In genomic region chr2:134327367-134327766, GRCh38 we compare ENCODE assay signal across 23 cellular contexts.
DNase-seq lines count a peak whose midpoint lies in the region; ATAC-seq, FAIRE-seq and TF ChIP-seq lines count a peak whose summit lies in the region.
"Had no signal": no experiment of that assay in that cellular context is flagged by ENCODE, and none has a peak within 500 bp of the region (broad histone marks: within the 10 kb centered on the region; RNA-seq: fewer than 3 reads in every experiment).

No MANE protein-coding gene starts in this region.

- H3K4me1 Mint-ChIP-seq in MCF 10A (ENCODE audit: insufficient read depth, unreplicated experiment): no peaks in the 10 kb centered on the region

- no peak for TF ChIP-seq EP300 in K562 (IDR thresholded peaks at IDR 0.05; ENCODE audit: low read length)

- H3K27ac Mint-ChIP-seq in MCF 10A (ENCODE audit: low read depth, unreplicated experiment): no peak overlapping the region
- H3K27ac Mint-ChIP-seq: activated CD4-positive, alpha-beta T cell treated with anti-CD3 and anti-CD28 coated beads, Interleukin-2, amount 10 ng/mL, durations not matched to agents 24 days and 14 days; CD14-positive monocyte had no signal

- peaks cover 18% of the 10 kb centered on the region for H3K9me3 Mint-ChIP-seq in MCF 10A (ENCODE audit: unreplicated experiment)
- H3K9me3 Mint-ChIP-seq: central memory CD8-positive, alpha-beta T cell had no signal

- H3K36me3 Mint-ChIP-seq in MCF 10A (ENCODE audit: insufficient read depth, unreplicated experiment): peaks cover 2% of the 10 kb centered on the region

- intact Hi-C loops in MCF 10A (cut with micrococcal nuclease) (no loop called here), breast epithelium (cut with DNase I; ENCODE audit: low total_unique reads) (no loop called here), K562 (cut with micrococcal nuclease) (no loop called here), left colon (cut with DNase I, micrococcal nuclease) (no loop called here)

- no peaks in the 10 kb centered on the region for H3K9me1 ChIP-seq in K562 (ENCODE audit: control insufficient read depth, insufficient read depth, low read length)

- no peak for TF ChIP-seq CTCF in MCF 10A (IDR thresholded peaks at IDR 0.05; ENCODE audit: unreplicated experiment)
- no peak for TF ChIP-seq CTCF in breast epithelium (IDR thresholded peaks at IDR 0.05)
- no peak for TF ChIP-seq CTCF in K562 (IDR thresholded peaks at IDR 0.05 in 2 of 3, conservative IDR thresholded peaks at IDR 0.05 in 1 of 3; ENCODE audit: insufficient read depth in 2 of 3, low read depth in 1 of 3, low read length in 3 of 3)
- no peak for TF ChIP-seq CTCF in hepatocyte (IDR thresholded peaks at IDR 0.05; ENCODE audit: poor library complexity)

- H3K27me3 ChIP-seq in breast epithelium: no peaks in the 10 kb centered on the region
- H3K27me3 ChIP-seq in K562 (ENCODE audit: control insufficient read depth in 2 of 2, insufficient read depth in 2 of 2, low read length in 2 of 2): no peaks in the 10 kb centered on the region
- H3K27me3 ChIP-seq in hepatocyte: no peaks in the 10 kb centered on the region
- H3K27me3 ChIP-seq: gastrocnemius medialis had no signal

- no peak for TF ChIP-seq RAD21 in K562 (CRISPR knock-in tag; conservative IDR thresholded peaks at IDR 0.05 in 1 of 2, IDR thresholded peaks at IDR 0.05 in 1 of 2)

- TF ChIP-seq POLR2A in breast epithelium (IDR thresholded peaks at IDR 0.05) (no peak), K562 (conservative IDR thresholded peaks at IDR 0.05) (no peak)

- peak; percentile 56 for DNase-seq in MCF 10A (ENCODE audit: unreplicated experiment)
- no peak for DNase-seq in breast epithelium (ENCODE audit: low spot score in 2 of 2)
- no peak for DNase-seq in K562 (ENCODE audit: extremely low read depth in 1 of 4, low spot score in 3 of 4)
- DNase-seq in fibroblast of the conjunctiva (ENCODE audit: low read depth): peak; percentile 29
- DNase-seq in stromal cell of bone marrow (ENCODE audit: low read depth): peak; percentile 19
- no peak for DNase-seq in DMS79 treated with DMSO at 0.1 percent for 48 hours (lab: John Stamatoyannopoulos, UW)
- DNase-seq in left colon: no peak
- no peak for DNase-seq in hepatocyte (ENCODE audit: low spot score)
- DNase-seq: activated CD4-positive, alpha-beta T cell treated with anti-CD3 and anti-CD28 coated beads, Interleukin-2, amount 10 ng/mL, durations not matched to agents 24 days and 14 days; activated effector memory CD4-positive, alpha-beta T cell treated with Interleukin-2 at 50 U/mL for 16 hours; amygdala; effector memory CD4-positive, alpha-beta T cell; gastrocnemius medialis; mucosa of descending colon; NCI-H1092; NCI-H524 treated with DMSO at 0.1 percent for 48 hours; Right ventricle myocardium superior; stimulated activated CD8-positive, alpha-beta memory T cell treated with anti-CD3 and anti-CD28 coated beads, Interleukin-4, amount 100 ng/mL, for 48 hours had no signal

- in situ Hi-C loops in K562 (cut with MboI): no loop called here

- ATAC-seq in K562 (no peak), left colon (no peak)
- ATAC-seq: gastrocnemius medialis, left lobe of liver, mucosa of descending colon had no signal

- H3K4me2 ChIP-seq in K562 (ENCODE audit: insufficient read depth, low read length) (no peak overlapping the region), hepatocyte (no peak overlapping the region)

- POLR2A ChIA-PET in MCF 10A (lab: Yijun Ruan, JAX) (interaction anchor here (0.9 kb wide), 1 partner anchor 10 kb away, joined by 5 read pairs; no protein-coding TSS in a partner anchor), K562 (lab: Yijun Ruan, JAX) (no interaction called here)

- no peaks in the 10 kb centered on the region for H3K4me1 ChIP-seq in breast epithelium
- no peaks in the 10 kb centered on the region for H3K4me1 ChIP-seq in K562 (replicated peaks in 1 of 2; ENCODE audit: control insufficient read depth in 2 of 2, insufficient read depth in 2 of 2, low read length in 2 of 2)
- H3K4me1 ChIP-seq in hepatocyte (ENCODE audit: insufficient read depth): no peaks in the 10 kb centered on the region

- no peaks in the 10 kb centered on the region for H3K9me2 ChIP-seq in hepatocyte (replicated peaks; ENCODE audit: insufficient read depth)

- CTCF ChIA-PET in MCF 10A (lab: Yijun Ruan, JAX): interaction anchor here (0.9 to 1.5 kb wide), 3 partner anchors 13 to 51 kb away, joined by 3 to 4 read pairs (median 3); no protein-coding TSS in a partner anchor
- CTCF ChIA-PET in K562 (lab: Yijun Ruan, JAX; ENCODE audit: low intra/inter-chr PET ratio): no interaction called here

- H3K27me3 Mint-ChIP-seq in MCF 10A (ENCODE audit: insufficient read depth, unreplicated experiment): no peaks in the 10 kb centered on the region
- H3K27me3 Mint-ChIP-seq: activated CD4-positive, alpha-beta T cell treated with anti-CD3 and anti-CD28 coated beads, Interleukin-2, amount 10 ng/mL, durations not matched to agents 24 days and 14 days; central memory CD8-positive, alpha-beta T cell had no signal

- H3K9ac ChIP-seq in K562 (ENCODE audit: insufficient read depth in 1 of 2, low read depth in 2 of 2, low read length in 2 of 2): no peak overlapping the region

- no peaks in the 10 kb centered on the region for H3K79me2 ChIP-seq in K562 (ENCODE audit: control insufficient read depth, insufficient read depth, low read length)
- H3K79me2 ChIP-seq in hepatocyte: no peaks in the 10 kb centered on the region

- H3K27ac ChIP-seq in breast epithelium (no peak overlapping the region), K562 (ENCODE audit: extremely low read depth, low read depth, low read length) (no peak overlapping the region), hepatocyte (no peak overlapping the region)
- H3K27ac ChIP-seq: 22Rv1, gastrocnemius medialis had no signal

- BruUV-seq in MCF 10A (replicated peaks; lab: Mats Ljungman, UMichigan) (no TSS peak), K562 (replicated peaks; lab: Mats Ljungman, UMichigan) (no TSS peak)

- H3K4me3 ChIP-seq in breast epithelium (no peak overlapping the region), K562 (no peak overlapping the region), hepatocyte (no peak overlapping the region)
- H3K4me3 ChIP-seq: gastrocnemius medialis, mucosa of descending colon had no signal

- WGBS in K562 (ENCODE audit: insufficient coverage, low coverage, missing lambda C conversion rate): 52% methylated on average over 2 of the region's 2 CpGs
- WGBS in hepatocyte (ENCODE audit: low lambda C conversion rate, missing lambda C conversion rate): 95% methylated on average over 2 of the region's 2 CpGs

- H3K36me3 ChIP-seq in breast epithelium (no peaks in the 10 kb centered on the region), K562 (ENCODE audit: control insufficient read depth, insufficient read depth, low read length) (no peaks in the 10 kb centered on the region), hepatocyte (replicated peaks; ENCODE audit: insufficient read depth, low read depth) (no peaks in the 10 kb centered on the region)
- H3K36me3 ChIP-seq: gastrocnemius medialis had no signal

- no peak for FAIRE-seq in K562 (lab: Jason Lieb, UNC)
- FAIRE-seq: TTC549 had no signal

- H2AFZ ChIP-seq in K562 (ENCODE audit: low read depth, low read length): no peak overlapping the region
- no peak overlapping the region for H2AFZ ChIP-seq in hepatocyte

- no peak overlapping the region for H3K4me3 Mint-ChIP-seq in MCF 10A (ENCODE audit: unreplicated experiment)
- H3K4me3 Mint-ChIP-seq: activated CD4-positive, alpha-beta T cell treated with anti-CD3 and anti-CD28 coated beads, Interleukin-2, amount 10 ng/mL, durations not matched to agents 24 days and 14 days; CD14-positive monocyte; central memory CD8-positive, alpha-beta T cell had no signal

- no peaks in the 10 kb centered on the region for H4K20me1 ChIP-seq in K562 (replicated peaks; ENCODE audit: control insufficient read depth, insufficient read depth, low read length)
- H4K20me1 ChIP-seq in hepatocyte (ENCODE audit: insufficient read depth, poor library complexity, severe bottlenecking): no peaks in the 10 kb centered on the region

- H3K9me3 ChIP-seq in breast epithelium (no peaks in the 10 kb centered on the region), K562 (replicated peaks; ENCODE audit: control insufficient read depth, insufficient read depth, low read depth, low read length) (no peaks in the 10 kb centered on the region), hepatocyte (ENCODE audit: low read depth) (no peaks in the 10 kb centered on the region)
- H3K9me3 ChIP-seq: gastrocnemius medialis had no signal

TF ChIP-seq in K562, 482 proteins besides CTCF, POLR2A, EP300 and RAD21:
- TF ChIP-seq CEBPG (CRISPR knock-in tag; IDR thresholded peaks at IDR 0.05) (peak; percentile 48; the same call in 1 of the 2 replicates), CEBPG (tag; conservative IDR thresholded peaks at IDR 0.05 in 1 of 2, IDR thresholded peaks at IDR 0.05 in 1 of 2) (peak; percentile 79 to 98), CEBPB (tag; IDR thresholded peaks at IDR 0.05) (peak; percentile 93), TRIM24 (IDR thresholded peaks at IDR 0.05) (peak in 1 of 2 experiments; percentile 12; a peak in 1 of 4 replicates), ZNF239 (CRISPR knock-in tag; IDR thresholded peaks at IDR 0.05) (no peak), ZFP36 (IDR thresholded peaks at IDR 0.05; ENCODE audit: low read depth, low read length, partially characterized antibody) (no peak), LEF1 (IDR thresholded peaks at IDR 0.05) (no peak), KAT7 (CRISPR knock-in tag; IDR thresholded peaks at IDR 0.05; ENCODE audit: borderline replicate concordance) (no peak), ETV5 (CRISPR knock-in tag; IDR thresholded peaks at IDR 0.05; ENCODE audit: low read depth) (no peak), NEUROD1 (IDR thresholded peaks at IDR 0.05; ENCODE audit: borderline replicate concordance, low read depth, low read length, partially characterized antibody) (no peak)
- TF ChIP-seq, protein P1, sequence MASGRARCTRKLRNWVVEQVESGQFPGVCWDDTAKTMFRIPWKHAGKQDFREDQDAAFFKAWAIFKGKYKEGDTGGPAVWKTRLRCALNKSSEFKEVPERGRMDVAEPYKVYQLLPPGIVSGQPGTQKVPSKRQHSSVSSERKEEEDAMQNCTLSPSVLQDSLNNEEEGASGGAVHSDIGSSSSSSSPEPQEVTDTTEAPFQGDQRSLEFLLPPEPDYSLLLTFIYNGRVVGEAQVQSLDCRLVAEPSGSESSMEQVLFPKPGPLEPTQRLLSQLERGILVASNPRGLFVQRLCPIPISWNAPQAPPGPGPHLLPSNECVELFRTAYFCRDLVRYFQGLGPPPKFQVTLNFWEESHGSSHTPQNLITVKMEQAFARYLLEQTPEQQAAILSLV (tag; IDR thresholded peaks at IDR 0.05): 0 out of 2 replicates have a peak, but pooled peaks have one; percentile 26
TF ChIP-seq in K562: peak in this region for 4.

Comparison
In these comparisons a context has a peak if more than half of its experiments do, and no peak if none do; other contexts are left out.
1. DNase-seq: peak in MCF 10A (single experiment), fibroblast of the conjunctiva (single experiment) and stromal cell of bone marrow (single experiment); none in breast epithelium (0 of 2), K562 (0 of 4), DMS79 treated with DMSO at 0.1 percent for 48 hours (single experiment), left colon (0 of 2) and hepatocyte (single experiment).